ENCODE assay signal across 1 cellular context in genomic region chr11:47448566-47449427, GRCh38.
TF ChIP-seq lines count a peak whose summit lies in the region.

TSS of gene RAPSN (minus strand) at chr11:47449136. CDS start at chr11:47448964, 172 bp downstream.

TF ChIP-seq in A549, 52 proteins besides CTCF, POLR2A, EP300 and RAD21 (continued from another document):
- no peak for TF ChIP-seq ZFP36 (IDR thresholded peaks at IDR 0.05; ENCODE audit: borderline replicate concordance, partially characterized antibody)
- TF ChIP-seq TFCP2L1 (CRISPR knock-in tag; IDR thresholded peaks at IDR 0.05) = no peak
- no peak for TF ChIP-seq EHMT2 (IDR thresholded peaks at IDR 0.05; ENCODE audit: low read depth)
- TF ChIP-seq CEBPB (IDR thresholded peaks at IDR 0.05) = no peak
